ENCODE assay signal across 1 cellular context in the genomic region with DNA sequence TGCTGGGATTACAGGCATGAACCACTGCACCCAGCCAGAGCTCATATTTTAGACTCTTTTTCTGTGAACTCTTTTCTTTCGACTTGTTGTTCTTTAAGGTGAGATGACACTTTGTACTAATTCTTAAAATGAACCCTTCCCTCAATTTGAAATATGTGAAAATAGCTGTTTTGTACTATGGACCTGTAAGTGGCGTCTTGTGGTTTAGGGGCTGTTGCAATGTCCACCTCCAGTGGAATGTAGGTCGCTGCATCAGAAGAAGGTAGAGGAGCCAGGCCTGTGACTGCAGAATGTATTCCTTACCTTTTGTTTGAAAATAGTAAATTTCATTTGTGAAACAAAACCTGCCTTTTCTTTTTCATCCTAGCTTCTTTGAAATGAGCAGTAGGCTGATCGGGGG.
TF ChIP-seq lines count a peak whose summit lies in the region.

No MANE protein-coding gene starts in this region.

TF ChIP-seq in HepG2, 621 proteins besides CTCF, POLR2A, EP300 and RAD21 (continued from another document and continues in another):
- TF ChIP-seq, protein P1, sequence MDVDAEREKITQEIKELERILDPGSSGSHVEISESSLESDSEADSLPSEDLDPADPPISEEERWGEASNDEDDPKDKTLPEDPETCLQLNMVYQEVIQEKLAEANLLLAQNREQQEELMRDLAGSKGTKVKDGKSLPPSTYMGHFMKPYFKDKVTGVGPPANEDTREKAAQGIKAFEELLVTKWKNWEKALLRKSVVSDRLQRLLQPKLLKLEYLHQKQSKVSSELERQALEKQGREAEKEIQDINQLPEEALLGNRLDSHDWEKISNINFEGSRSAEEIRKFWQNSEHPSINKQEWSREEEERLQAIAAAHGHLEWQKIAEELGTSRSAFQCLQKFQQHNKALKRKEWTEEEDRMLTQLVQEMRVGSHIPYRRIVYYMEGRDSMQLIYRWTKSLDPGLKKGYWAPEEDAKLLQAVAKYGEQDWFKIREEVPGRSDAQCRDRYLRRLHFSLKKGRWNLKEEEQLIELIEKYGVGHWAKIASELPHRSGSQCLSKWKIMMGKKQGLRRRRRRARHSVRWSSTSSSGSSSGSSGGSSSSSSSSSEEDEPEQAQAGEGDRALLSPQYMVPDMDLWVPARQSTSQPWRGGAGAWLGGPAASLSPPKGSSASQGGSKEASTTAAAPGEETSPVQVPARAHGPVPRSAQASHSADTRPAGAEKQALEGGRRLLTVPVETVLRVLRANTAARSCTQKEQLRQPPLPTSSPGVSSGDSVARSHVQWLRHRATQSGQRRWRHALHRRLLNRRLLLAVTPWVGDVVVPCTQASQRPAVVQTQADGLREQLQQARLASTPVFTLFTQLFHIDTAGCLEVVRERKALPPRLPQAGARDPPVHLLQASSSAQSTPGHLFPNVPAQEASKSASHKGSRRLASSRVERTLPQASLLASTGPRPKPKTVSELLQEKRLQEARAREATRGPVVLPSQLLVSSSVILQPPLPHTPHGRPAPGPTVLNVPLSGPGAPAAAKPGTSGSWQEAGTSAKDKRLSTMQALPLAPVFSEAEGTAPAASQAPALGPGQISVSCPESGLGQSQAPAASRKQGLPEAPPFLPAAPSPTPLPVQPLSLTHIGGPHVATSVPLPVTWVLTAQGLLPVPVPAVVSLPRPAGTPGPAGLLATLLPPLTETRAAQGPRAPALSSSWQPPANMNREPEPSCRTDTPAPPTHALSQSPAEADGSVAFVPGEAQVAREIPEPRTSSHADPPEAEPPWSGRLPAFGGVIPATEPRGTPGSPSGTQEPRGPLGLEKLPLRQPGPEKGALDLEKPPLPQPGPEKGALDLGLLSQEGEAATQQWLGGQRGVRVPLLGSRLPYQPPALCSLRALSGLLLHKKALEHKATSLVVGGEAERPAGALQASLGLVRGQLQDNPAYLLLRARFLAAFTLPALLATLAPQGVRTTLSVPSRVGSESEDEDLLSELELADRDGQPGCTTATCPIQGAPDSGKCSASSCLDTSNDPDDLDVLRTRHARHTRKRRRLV (CRISPR knock-in tag; IDR thresholded peaks at IDR 0.05) = no peak
- TF ChIP-seq ISL2 (CRISPR knock-in tag; IDR thresholded peaks at IDR 0.05) (no peak), MZF1 (CRISPR knock-in tag; IDR thresholded peaks at IDR 0.05; ENCODE audit: borderline replicate concordance) (no peak), ZNF354B (CRISPR knock-in tag; IDR thresholded peaks at IDR 0.05) (no peak), ZNF44 (CRISPR knock-in tag; IDR thresholded peaks at IDR 0.05) (no peak), FOSL1 (CRISPR knock-in tag; IDR thresholded peaks at IDR 0.05; ENCODE audit: borderline replicate concordance) (no peak), ZFP62 (CRISPR knock-in tag; IDR thresholded peaks at IDR 0.05) (no peak), GABPA (IDR thresholded peaks at IDR 0.05; ENCODE audit: low read depth, low read length) (no peak), GABPA (CRISPR knock-in tag; IDR thresholded peaks at IDR 0.05; ENCODE audit: low read depth) (no peak), ZNF619 (CRISPR knock-in tag; IDR thresholded peaks at IDR 0.05) (no peak), CBX5 (CRISPR knock-in tag; IDR thresholded peaks at IDR 0.05; ENCODE audit: borderline replicate concordance) (no peak), ZNF556 (CRISPR knock-in tag; IDR thresholded peaks at IDR 0.05; ENCODE audit: borderline replicate concordance) (no peak), SAP130 (CRISPR knock-in tag; IDR thresholded peaks at IDR 0.05; ENCODE audit: low read depth) (peak; percentile 33; the same call in 1 of the 2 replicates), TAF1 (CRISPR knock-in tag; IDR thresholded peaks at IDR 0.05) (no peak), JDP2 (CRISPR knock-in tag; IDR thresholded peaks at IDR 0.05; ENCODE audit: borderline replicate concordance) (no peak), NR2F6 (IDR thresholded peaks at IDR 0.05) (peak; percentile 34; the same call in 1 of the 2 replicates), NR2F6 (CRISPR knock-in tag; IDR thresholded peaks at IDR 0.05) (no peak), ZNF709 (CRISPR knock-in tag; IDR thresholded peaks at IDR 0.05) (no peak), MBNL3 (CRISPR knock-in tag; conservative IDR thresholded peaks at IDR 0.05) (no peak), ZNF605 (CRISPR knock-in tag; IDR thresholded peaks at IDR 0.05) (no peak), PCBP1 (IDR thresholded peaks at IDR 0.05; ENCODE audit: borderline replicate concordance, low read depth, low read length) (no peak), ARID2 (CRISPR knock-in tag; IDR thresholded peaks at IDR 0.05; ENCODE audit: borderline replicate concordance) (no peak), ZNF737 (CRISPR knock-in tag; IDR thresholded peaks at IDR 0.05; ENCODE audit: borderline replicate concordance) (no peak), MXD4 (CRISPR knock-in tag; IDR thresholded peaks at IDR 0.05) (no peak), EED (CRISPR knock-in tag; IDR thresholded peaks at IDR 0.05) (no peak), NR2C2 (CRISPR knock-in tag; IDR thresholded peaks at IDR 0.05; ENCODE audit: borderline replicate concordance) (no peak), GATAD2A (CRISPR knock-in tag; IDR thresholded peaks at IDR 0.05) (peak; percentile 52; the same call in 1 of the 2 replicates), ZNF790 (CRISPR knock-in tag; IDR thresholded peaks at IDR 0.05; ENCODE audit: borderline replicate concordance) (no peak), CBFB (CRISPR knock-in tag; IDR thresholded peaks at IDR 0.05) (0 out of 2 replicates have a peak, but pooled peaks have one; percentile 49), ZNF225 (CRISPR knock-in tag; IDR thresholded peaks at IDR 0.05) (no peak), ZNF615 (CRISPR knock-in tag; IDR thresholded peaks at IDR 0.05; ENCODE audit: borderline replicate concordance) (no peak), ESRRA (CRISPR knock-in tag; IDR thresholded peaks at IDR 0.05; ENCODE audit: low read depth) (no peak), ZFP1 (CRISPR knock-in tag; IDR thresholded peaks at IDR 0.05) (no peak), PPARG (CRISPR knock-in tag; conservative IDR thresholded peaks at IDR 0.05) (no peak; the same call in 1 of the 2 replicates), ZFX (CRISPR knock-in tag; IDR thresholded peaks at IDR 0.05; ENCODE audit: low read depth) (no peak), NR2F2 (IDR thresholded peaks at IDR 0.05; ENCODE audit: borderline replicate concordance, low read depth) (no peak)
- TF ChIP-seq, protein P2, sequence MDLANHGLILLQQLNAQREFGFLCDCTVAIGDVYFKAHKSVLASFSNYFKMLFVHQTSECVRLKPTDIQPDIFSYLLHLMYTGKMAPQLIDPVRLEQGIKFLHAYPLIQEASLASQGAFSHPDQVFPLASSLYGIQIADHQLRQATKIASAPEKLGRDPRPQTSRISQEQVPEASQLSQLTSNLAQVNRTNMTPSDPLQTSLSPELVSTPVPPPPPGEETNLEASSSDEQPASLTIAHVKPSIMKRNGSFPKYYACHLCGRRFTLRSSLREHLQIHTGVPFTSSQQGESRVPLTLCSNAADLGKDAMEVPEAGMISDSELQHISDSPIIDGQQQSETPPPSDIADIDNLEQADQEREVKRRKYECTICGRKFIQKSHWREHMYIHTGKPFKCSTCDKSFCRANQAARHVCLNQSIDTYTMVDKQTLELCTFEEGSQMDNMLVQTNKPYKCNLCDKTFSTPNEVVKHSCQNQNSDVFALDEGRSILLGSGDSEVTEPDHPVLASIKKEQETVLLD (CRISPR knock-in tag; IDR thresholded peaks at IDR 0.05; ENCODE audit: low read depth) = no peak
- TF ChIP-seq, protein P3, sequence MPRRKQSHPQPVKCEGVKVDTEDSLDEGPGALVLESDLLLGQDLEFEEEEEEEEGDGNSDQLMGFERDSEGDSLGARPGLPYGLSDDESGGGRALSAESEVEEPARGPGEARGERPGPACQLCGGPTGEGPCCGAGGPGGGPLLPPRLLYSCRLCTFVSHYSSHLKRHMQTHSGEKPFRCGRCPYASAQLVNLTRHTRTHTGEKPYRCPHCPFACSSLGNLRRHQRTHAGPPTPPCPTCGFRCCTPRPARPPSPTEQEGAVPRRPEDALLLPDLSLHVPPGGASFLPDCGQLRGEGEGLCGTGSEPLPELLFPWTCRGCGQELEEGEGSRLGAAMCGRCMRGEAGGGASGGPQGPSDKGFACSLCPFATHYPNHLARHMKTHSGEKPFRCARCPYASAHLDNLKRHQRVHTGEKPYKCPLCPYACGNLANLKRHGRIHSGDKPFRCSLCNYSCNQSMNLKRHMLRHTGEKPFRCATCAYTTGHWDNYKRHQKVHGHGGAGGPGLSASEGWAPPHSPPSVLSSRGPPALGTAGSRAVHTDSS (CRISPR knock-in tag; conservative IDR thresholded peaks at IDR 0.05) = no peak
- TF ChIP-seq, protein P4, sequence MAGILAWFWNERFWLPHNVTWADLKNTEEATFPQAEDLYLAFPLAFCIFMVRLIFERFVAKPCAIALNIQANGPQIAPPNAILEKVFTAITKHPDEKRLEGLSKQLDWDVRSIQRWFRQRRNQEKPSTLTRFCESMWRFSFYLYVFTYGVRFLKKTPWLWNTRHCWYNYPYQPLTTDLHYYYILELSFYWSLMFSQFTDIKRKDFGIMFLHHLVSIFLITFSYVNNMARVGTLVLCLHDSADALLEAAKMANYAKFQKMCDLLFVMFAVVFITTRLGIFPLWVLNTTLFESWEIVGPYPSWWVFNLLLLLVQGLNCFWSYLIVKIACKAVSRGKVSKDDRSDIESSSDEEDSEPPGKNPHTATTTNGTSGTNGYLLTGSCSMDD (CRISPR knock-in tag; IDR thresholded peaks at IDR 0.05) = no peak
- TF ChIP-seq, protein P5, sequence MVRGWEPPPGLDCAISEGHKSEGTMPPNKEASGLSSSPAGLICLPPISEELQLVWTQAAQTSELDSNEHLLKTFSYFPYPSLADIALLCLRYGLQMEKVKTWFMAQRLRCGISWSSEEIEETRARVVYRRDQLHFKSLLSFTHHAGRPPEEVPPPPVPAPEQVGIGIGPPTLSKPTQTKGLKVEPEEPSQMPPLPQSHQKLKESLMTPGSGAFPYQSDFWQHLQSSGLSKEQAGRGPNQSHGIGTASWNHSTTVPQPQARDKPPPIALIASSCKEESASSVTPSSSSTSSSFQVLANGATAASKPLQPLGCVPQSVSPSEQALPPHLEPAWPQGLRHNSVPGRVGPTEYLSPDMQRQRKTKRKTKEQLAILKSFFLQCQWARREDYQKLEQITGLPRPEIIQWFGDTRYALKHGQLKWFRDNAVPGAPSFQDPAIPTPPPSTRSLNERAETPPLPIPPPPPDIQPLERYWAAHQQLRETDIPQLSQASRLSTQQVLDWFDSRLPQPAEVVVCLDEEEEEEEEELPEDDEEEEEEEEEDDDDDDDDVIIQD (CRISPR knock-in tag; IDR thresholded peaks at IDR 0.05; ENCODE audit: low read depth) = no peak
- TF ChIP-seq, protein P6, sequence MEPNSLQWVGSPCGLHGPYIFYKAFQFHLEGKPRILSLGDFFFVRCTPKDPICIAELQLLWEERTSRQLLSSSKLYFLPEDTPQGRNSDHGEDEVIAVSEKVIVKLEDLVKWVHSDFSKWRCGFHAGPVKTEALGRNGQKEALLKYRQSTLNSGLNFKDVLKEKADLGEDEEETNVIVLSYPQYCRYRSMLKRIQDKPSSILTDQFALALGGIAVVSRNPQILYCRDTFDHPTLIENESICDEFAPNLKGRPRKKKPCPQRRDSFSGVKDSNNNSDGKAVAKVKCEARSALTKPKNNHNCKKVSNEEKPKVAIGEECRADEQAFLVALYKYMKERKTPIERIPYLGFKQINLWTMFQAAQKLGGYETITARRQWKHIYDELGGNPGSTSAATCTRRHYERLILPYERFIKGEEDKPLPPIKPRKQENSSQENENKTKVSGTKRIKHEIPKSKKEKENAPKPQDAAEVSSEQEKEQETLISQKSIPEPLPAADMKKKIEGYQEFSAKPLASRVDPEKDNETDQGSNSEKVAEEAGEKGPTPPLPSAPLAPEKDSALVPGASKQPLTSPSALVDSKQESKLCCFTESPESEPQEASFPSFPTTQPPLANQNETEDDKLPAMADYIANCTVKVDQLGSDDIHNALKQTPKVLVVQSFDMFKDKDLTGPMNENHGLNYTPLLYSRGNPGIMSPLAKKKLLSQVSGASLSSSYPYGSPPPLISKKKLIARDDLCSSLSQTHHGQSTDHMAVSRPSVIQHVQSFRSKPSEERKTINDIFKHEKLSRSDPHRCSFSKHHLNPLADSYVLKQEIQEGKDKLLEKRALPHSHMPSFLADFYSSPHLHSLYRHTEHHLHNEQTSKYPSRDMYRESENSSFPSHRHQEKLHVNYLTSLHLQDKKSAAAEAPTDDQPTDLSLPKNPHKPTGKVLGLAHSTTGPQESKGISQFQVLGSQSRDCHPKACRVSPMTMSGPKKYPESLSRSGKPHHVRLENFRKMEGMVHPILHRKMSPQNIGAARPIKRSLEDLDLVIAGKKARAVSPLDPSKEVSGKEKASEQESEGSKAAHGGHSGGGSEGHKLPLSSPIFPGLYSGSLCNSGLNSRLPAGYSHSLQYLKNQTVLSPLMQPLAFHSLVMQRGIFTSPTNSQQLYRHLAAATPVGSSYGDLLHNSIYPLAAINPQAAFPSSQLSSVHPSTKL (CRISPR knock-in tag; IDR thresholded peaks at IDR 0.05) = 0 out of 2 replicates have a peak, but pooled peaks have one; percentile 37
- TF ChIP-seq, protein P7, sequence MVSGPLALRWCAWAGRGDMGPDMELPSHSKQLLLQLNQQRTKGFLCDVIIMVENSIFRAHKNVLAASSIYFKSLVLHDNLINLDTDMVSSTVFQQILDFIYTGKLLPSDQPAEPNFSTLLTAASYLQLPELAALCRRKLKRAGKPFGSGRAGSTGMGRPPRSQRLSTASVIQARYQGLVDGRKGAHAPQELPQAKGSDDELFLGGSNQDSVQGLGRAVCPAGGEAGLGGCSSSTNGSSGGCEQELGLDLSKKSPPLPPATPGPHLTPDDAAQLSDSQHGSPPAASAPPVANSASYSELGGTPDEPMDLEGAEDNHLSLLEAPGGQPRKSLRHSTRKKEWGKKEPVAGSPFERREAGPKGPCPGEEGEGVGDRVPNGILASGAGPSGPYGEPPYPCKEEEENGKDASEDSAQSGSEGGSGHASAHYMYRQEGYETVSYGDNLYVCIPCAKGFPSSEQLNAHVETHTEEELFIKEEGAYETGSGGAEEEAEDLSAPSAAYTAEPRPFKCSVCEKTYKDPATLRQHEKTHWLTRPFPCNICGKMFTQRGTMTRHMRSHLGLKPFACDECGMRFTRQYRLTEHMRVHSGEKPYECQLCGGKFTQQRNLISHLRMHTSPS (CRISPR knock-in tag; IDR thresholded peaks at IDR 0.05; ENCODE audit: low read depth) = no peak
- TF ChIP-seq, protein P8, sequence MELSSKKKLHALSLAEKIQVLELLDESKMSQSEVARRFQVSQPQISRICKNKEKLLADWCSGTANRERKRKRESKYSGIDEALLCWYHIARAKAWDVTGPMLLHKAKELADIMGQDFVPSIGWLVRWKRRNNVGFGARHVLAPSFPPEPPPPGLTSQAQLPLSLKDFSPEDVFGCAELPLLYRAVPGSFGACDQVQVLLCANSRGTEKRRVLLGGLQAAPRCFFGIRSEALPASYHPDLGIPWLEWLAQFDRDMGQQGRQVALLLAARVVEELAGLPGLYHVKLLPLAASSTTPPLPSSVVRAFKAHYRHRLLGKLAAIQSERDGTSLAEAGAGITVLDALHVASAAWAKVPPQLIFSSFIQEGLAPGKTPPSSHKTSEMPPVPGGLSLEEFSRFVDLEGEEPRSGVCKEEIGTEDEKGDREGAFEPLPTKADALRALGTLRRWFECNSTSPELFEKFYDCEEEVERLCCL (CRISPR knock-in tag; IDR thresholded peaks at IDR 0.05; ENCODE audit: borderline replicate concordance) = no peak
- TF ChIP-seq, protein P9, sequence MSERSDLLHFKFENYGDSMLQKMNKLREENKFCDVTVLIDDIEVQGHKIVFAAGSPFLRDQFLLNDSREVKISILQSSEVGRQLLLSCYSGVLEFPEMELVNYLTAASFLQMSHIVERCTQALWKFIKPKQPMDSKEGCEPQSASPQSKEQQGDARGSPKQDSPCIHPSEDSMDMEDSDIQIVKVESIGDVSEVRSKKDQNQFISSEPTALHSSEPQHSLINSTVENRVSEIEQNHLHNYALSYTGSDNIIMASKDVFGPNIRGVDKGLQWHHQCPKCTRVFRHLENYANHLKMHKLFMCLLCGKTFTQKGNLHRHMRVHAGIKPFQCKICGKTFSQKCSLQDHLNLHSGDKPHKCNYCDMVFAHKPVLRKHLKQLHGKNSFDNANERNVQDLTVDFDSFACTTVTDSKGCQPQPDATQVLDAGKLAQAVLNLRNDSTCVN (CRISPR knock-in tag; IDR thresholded peaks at IDR 0.05; ENCODE audit: borderline replicate concordance) = no peak
